In the genomic region with DNA sequence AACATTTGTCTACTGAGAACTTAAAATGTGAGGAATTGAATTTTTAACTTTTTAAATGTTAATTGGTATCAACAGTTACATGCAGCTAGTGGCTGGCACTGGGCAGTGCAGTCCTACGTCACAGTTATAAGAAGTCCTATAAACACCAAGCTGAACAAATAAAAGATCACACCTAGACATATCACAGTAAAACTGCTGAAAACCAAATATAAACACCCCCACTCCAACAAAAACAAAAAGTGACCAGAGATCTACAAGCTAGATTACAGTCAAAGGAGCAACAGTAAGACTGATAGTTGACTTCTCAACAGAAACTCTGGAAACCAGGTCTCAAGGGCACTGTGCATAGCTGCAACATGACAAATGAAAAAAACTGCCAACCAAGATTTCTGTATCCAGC, we compare ENCODE assay signal across 12 cellular contexts. TPM values are rescaled to one million over a fixed set of nuclear protein-coding genes. Genes with fewer than 3 reads are reported as not detected.
A peak's percentile ranks its signal among the peaks of the same experiment; 100 is the strongest.
DNase-seq lines count a peak whose midpoint lies in the region; ATAC-seq and TF ChIP-seq lines count a peak whose summit lies in the region.
"Had no signal": no experiment of that assay in that cellular context is flagged by ENCODE, and none has a peak within 500 bp of the region (broad histone marks: within the 10 kb centered on the region; RNA-seq: fewer than 3 reads in every experiment).

No MANE protein-coding gene starts in this region.

- H3K9me3 ChIP-seq in CD4-positive, CD25-positive, alpha-beta regulatory T cell (ENCODE audit: control insufficient read depth in 2 of 2, low read length in 2 of 2): no peaks in the 10 kb centered on the region
- no peaks in the 10 kb centered on the region for H3K9me3 ChIP-seq in HEK293 (ENCODE audit: control insufficient read depth, insufficient read depth, low read depth, low read length)
- H3K9me3 ChIP-seq in right lobe of liver: no peaks in the 10 kb centered on the region
- H3K9me3 ChIP-seq in smooth muscle cell (replicated peaks; ENCODE audit: low read depth): no peaks in the 10 kb centered on the region

- H3K4me1 ChIP-seq in CD4-positive, CD25-positive, alpha-beta regulatory T cell (ENCODE audit: control insufficient read depth, insufficient read depth, low read length, poor library complexity, severe bottlenecking): peaks cover 54% of the 10 kb centered on the region
- H3K4me1 ChIP-seq in HEK293 (ENCODE audit: control insufficient read depth, insufficient read depth, low read length) (peaks cover 23% of the 10 kb centered on the region), right lobe of liver (peaks cover 0 to 50% (median 23%) of the 10 kb centered on the region in 4 donors), smooth muscle cell (ENCODE audit: low read depth) (peaks cover 25% of the 10 kb centered on the region)

- TF ChIP-seq CTCF in HEK293 (tag by site-specific recombination; IDR thresholded peaks at IDR 0.05): no peak
- peak; percentile 4 for TF ChIP-seq CTCF in brain microvascular endothelial cell (IDR thresholded peaks at IDR 0.05; ENCODE audit: low read depth, low read length, missing control alignments)
- TF ChIP-seq CTCF in right lobe of liver (IDR thresholded peaks at IDR 0.05): no peak
- no peak for TF ChIP-seq CTCF in smooth muscle cell (IDR thresholded peaks at IDR 0.05; ENCODE audit: borderline replicate concordance, insufficient read depth, poor library complexity, severe bottlenecking)

- no peak overlapping the region for H3K4me2 ChIP-seq in smooth muscle cell

- peaks cover 98% of the 10 kb centered on the region for H3K79me2 ChIP-seq in smooth muscle cell (ENCODE audit: low read depth)

- in situ Hi-C loops in brain microvascular endothelial cell (cut with HindIII; ENCODE audit: low pct_ligation_motif_present, low sequenced_read_pairs): no loop called here

- no peak for TF ChIP-seq POLR2A in right lobe of liver (IDR thresholded peaks at IDR 0.05)

- POLR2A ChIA-PET in HEK293 (lab: Yijun Ruan, JAX): no interaction called here

- 47% methylated on average over 1 of the region's 1 CpG for WGBS in right lobe of liver (ENCODE audit: insufficient coverage, low coverage, low lambda C conversion rate, missing lambda C conversion rate)
- WGBS in smooth muscle cell (ENCODE audit: low lambda C conversion rate): 86% methylated on average over 1 of the region's 1 CpG

- H2AFZ ChIP-seq in smooth muscle cell (ENCODE audit: low read depth): no peak overlapping the region

- peak overlapping the region; percentile 29 for H3K4me3 ChIP-seq in CD4-positive, CD25-positive, alpha-beta regulatory T cell (ENCODE audit: low read depth, low read length)
- H3K4me3 ChIP-seq in HEK293 (ENCODE audit: low read depth, low read length) (no peak overlapping the region), brain microvascular endothelial cell (ENCODE audit: low read depth, low read length) (no peak overlapping the region), right lobe of liver (no peak overlapping the region), smooth muscle cell (no peak overlapping the region)

- no peaks in the 10 kb centered on the region for H3K36me3 ChIP-seq in CD4-positive, CD25-positive, alpha-beta regulatory T cell (ENCODE audit: control insufficient read depth, insufficient read depth, low read length)
- H3K36me3 ChIP-seq in HEK293 (ENCODE audit: control insufficient read depth in 2 of 2, insufficient read depth in 1 of 2, low read length in 2 of 2) (no peaks in the 10 kb centered on the region), brain microvascular endothelial cell (replicated peaks) (no peaks in the 10 kb centered on the region), right lobe of liver (no peaks in the 10 kb centered on the region), smooth muscle cell (ENCODE audit: low read depth) (no peaks in the 10 kb centered on the region)

- intact Hi-C loops in right lobe of liver (cut with DNase I): no loop called here

- peak overlapping the region; percentile 4 to 77 (median 60) for H3K4me3 Mint-ChIP-seq in CD4-positive, CD25-positive, alpha-beta regulatory T cell
- H3K4me3 Mint-ChIP-seq: CD14-positive monocyte had no signal

- peak overlapping the region in 2 of 3 donors; percentile 3 to 21 for H3K27ac Mint-ChIP-seq in CD4-positive, CD25-positive, alpha-beta regulatory T cell

- CTCF ChIA-PET in HEK293 (lab: Yijun Ruan, JAX): interaction anchor here (0.6 to 0.7 kb wide), 4 partner anchors 15 to 664 kb away, joined by 3 to 5 read pairs (median 3); no protein-coding TSS in a partner anchor

- peaks cover 55 to 89% (median 67%) of the 10 kb centered on the region in 4 donors for H3K4me1 Mint-ChIP-seq in CD4-positive, CD25-positive, alpha-beta regulatory T cell

- H3K27me3 Mint-ChIP-seq in CD4-positive, CD25-positive, alpha-beta regulatory T cell: no peaks in the 10 kb centered on the region

- H3K27me3 ChIP-seq in CD4-positive, CD25-positive, alpha-beta regulatory T cell (ENCODE audit: control insufficient read depth, insufficient read depth, low read length): no peaks in the 10 kb centered on the region
- no peaks in the 10 kb centered on the region for H3K27me3 ChIP-seq in brain microvascular endothelial cell (replicated peaks)
- H3K27me3 ChIP-seq in right lobe of liver: no peaks in the 10 kb centered on the region
- no peaks in the 10 kb centered on the region for H3K27me3 ChIP-seq in smooth muscle cell (ENCODE audit: low read depth)

- peaks cover 3% of the 10 kb centered on the region for H3K36me3 Mint-ChIP-seq in CD4-positive, CD25-positive, alpha-beta regulatory T cell

- no peak for ATAC-seq in CD4-positive, CD25-positive, alpha-beta regulatory T cell (ENCODE audit: low read depth in 2 of 2)
- peak; percentile 54 to 67 (median 58) for ATAC-seq in right lobe of liver

- no peaks in the 10 kb centered on the region for H3K9me3 Mint-ChIP-seq in CD4-positive, CD25-positive, alpha-beta regulatory T cell
- H3K9me3 Mint-ChIP-seq: CD14-positive monocyte had no signal

- no peak for DNase-seq in CD4-positive, CD25-positive, alpha-beta regulatory T cell
- DNase-seq in brain microvascular endothelial cell: peak; percentile 13
- DNase-seq in right lobe of liver: no peak
- DNase-seq in smooth muscle cell (lab: John Stamatoyannopoulos, UW; ENCODE audit: unreplicated experiment): no peak
- no peak for DNase-seq in SKM-1 treated with dmso at 0.1 percent for 144 hours (lab: John Stamatoyannopoulos, UW; ENCODE audit: unreplicated experiment)
- no peak for DNase-seq in stimulated activated naive CD4-positive, alpha-beta T cell (lab: John Stamatoyannopoulos, UW)
- DNase-seq in NCI-H1694 (lab: John Stamatoyannopoulos, UW): no peak
- DNase-seq: effector CD4-positive, alpha-beta T cell; GF-D8; mesendoderm had no signal

- no peaks in the 10 kb centered on the region for H3F3A ChIP-seq in smooth muscle cell (ENCODE audit: low read depth)

- H4K20me1 ChIP-seq in smooth muscle cell (ENCODE audit: low read depth): peaks cover 98% of the 10 kb centered on the region

- H3K9ac ChIP-seq in smooth muscle cell (ENCODE audit: low read depth): no peak overlapping the region

- H3K27ac ChIP-seq in CD4-positive, CD25-positive, alpha-beta regulatory T cell (ENCODE audit: insufficient read depth, low read length, poor library complexity, severe bottlenecking): no peak overlapping the region
- H3K27ac ChIP-seq in HEK293 (ENCODE audit: extremely low read depth, low read depth, low read length) (no peak overlapping the region), brain microvascular endothelial cell (no peak overlapping the region), right lobe of liver (peak overlapping the region in 1 of 3 donors; percentile 13), smooth muscle cell (ENCODE audit: low read depth) (no peak overlapping the region)

TF ChIP-seq in HEK293, 187 proteins besides CTCF, POLR2A, EP300 and RAD21 (continues in another document):
- no peak for TF ChIP-seq KLF9 (tag by site-specific recombination; IDR thresholded peaks at IDR 0.05; ENCODE audit: low read depth)
- TF ChIP-seq, protein P1, sequence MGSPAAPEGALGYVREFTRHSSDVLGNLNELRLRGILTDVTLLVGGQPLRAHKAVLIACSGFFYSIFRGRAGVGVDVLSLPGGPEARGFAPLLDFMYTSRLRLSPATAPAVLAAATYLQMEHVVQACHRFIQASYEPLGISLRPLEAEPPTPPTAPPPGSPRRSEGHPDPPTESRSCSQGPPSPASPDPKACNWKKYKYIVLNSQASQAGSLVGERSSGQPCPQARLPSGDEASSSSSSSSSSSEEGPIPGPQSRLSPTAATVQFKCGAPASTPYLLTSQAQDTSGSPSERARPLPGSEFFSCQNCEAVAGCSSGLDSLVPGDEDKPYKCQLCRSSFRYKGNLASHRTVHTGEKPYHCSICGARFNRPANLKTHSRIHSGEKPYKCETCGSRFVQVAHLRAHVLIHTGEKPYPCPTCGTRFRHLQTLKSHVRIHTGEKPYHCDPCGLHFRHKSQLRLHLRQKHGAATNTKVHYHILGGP (tag by site-specific recombination; IDR thresholded peaks at IDR 0.05): no peak
- no peak for TF ChIP-seq ZNF658 (tag by site-specific recombination; IDR thresholded peaks at IDR 0.05)
- no peak for TF ChIP-seq SP3 (tag by site-specific recombination; IDR thresholded peaks at IDR 0.05)
- TF ChIP-seq FEZF1 (tag by site-specific recombination; IDR thresholded peaks at IDR 0.05): peak; percentile 69
- no peak for TF ChIP-seq ZNF140 (tag by site-specific recombination; IDR thresholded peaks at IDR 0.05)
- no peak for TF ChIP-seq YY2 (tag by site-specific recombination; IDR thresholded peaks at IDR 0.05)
- TF ChIP-seq, protein P2, sequence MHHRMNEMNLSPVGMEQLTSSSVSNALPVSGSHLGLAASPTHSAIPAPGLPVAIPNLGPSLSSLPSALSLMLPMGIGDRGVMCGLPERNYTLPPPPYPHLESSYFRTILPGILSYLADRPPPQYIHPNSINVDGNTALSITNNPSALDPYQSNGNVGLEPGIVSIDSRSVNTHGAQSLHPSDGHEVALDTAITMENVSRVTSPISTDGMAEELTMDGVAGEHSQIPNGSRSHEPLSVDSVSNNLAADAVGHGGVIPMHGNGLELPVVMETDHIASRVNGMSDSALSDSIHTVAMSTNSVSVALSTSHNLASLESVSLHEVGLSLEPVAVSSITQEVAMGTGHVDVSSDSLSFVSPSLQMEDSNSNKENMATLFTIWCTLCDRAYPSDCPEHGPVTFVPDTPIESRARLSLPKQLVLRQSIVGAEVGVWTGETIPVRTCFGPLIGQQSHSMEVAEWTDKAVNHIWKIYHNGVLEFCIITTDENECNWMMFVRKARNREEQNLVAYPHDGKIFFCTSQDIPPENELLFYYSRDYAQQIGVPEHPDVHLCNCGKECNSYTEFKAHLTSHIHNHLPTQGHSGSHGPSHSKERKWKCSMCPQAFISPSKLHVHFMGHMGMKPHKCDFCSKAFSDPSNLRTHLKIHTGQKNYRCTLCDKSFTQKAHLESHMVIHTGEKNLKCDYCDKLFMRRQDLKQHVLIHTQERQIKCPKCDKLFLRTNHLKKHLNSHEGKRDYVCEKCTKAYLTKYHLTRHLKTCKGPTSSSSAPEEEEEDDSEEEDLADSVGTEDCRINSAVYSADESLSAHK (tag by site-specific recombination; IDR thresholded peaks at IDR 0.05): no peak
- no peak for TF ChIP-seq ZFP3 (tag by site-specific recombination; IDR thresholded peaks at IDR 0.05; ENCODE audit: low read depth)

RNA-seq across cellular contexts. Expression of gene TLK1, which starts 19.4 kb away (rescaled TPM):
- 179 TPM for total RNA-seq in CD4-positive, CD25-positive, alpha-beta regulatory T cell
- 10 to 100 TPM; 33.9 to 69.2 (median 45.0) TPM for polyA plus RNA-seq in CD4-positive, CD25-positive, alpha-beta regulatory T cell
- 10 to 100 TPM; 18.4 to 40.2 (median 29.0) TPM for total RNA-seq in right lobe of liver
- 14.4 and 20.0 TPM in 2 replicates for total RNA-seq in smooth muscle cell
- 3.2 and 6.4 TPM in 2 replicates for polyA plus RNA-seq in smooth muscle cell

Comparison
In these comparisons a context has a peak if more than half of its experiments do, and no peak if none do; other contexts are left out.
1. ATAC-seq: peak in right lobe of liver (4 of 4); none in CD4-positive, CD25-positive, alpha-beta regulatory T cell (0 of 2).